Comparison of ENCODE assay signal across 8 cellular contexts in the genomic region with DNA sequence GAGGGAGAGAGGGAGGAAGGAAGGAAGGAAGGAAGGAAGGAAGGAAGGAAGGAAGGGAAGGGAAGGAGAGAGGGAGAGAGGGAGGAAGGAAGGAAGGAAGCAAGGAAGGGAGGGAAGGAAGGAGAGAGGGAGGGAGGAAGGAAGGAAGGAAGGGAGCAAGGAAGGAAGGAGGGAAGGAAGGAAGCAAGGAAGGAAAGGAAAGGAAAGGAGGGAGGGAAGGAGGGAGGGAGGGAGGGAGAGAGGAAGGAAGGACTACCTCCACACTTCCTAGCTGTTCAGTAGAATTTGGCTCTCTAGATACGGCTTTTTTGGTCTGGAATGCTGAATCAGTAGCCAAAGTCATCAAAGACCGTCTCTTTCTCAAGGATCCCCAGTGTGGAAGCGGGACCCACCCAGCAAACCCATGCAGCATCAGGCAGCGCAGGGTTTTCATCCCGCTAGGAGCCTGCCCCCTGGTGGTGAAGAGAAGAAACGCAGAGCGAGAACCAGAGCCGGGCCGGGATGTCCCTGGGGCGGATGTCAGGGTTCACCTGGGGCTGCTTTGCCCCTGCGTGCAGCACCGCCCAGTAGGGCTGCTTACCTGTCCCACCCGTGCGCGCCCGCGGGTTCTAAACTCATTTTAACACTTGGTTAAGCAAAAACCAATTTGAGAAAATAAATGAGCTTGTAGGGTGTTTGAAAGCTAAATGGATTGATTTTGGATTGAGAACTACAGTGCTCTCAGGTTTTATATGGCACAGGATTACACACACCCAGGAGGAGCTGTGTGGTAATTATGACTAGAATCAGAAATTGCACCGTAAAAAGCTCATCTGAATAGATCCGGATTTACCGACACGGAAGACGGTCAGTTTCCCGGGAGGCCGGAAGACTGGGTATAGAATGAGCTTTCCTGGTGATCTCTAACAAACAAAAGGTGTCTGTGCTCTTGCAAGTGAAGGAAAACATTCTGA. TPM values are rescaled to one million over a fixed set of nuclear protein-coding genes. Genes with fewer than 3 reads are reported as not detected.
DNase-seq lines count a peak whose midpoint lies in the region; ATAC-seq lines count a peak whose summit lies in the region.

No MANE protein-coding gene starts in this region.

- no peak for ATAC-seq in HG02571 (IDR thresholded peaks at IDR 0.05; ENCODE audit: unreplicated experiment)

- intact Hi-C loops in cardiac septum (cut with DNase I): loop anchor here (5.0 to 10.0 kb wide), 3 partner anchors 408 to 1050 kb away; no protein-coding TSS in a partner anchor

- DNase-seq in SIG-M5 treated with dmso at 0.1 percent for 504 hours (lab: John Stamatoyannopoulos, UW; ENCODE audit: unreplicated experiment): peak; percentile 32
- no peak for DNase-seq in SIG-M5 (lab: John Stamatoyannopoulos, UW)
- DNase-seq in HT-29 (ENCODE audit: low spot score): peak; percentile 80
- DNase-seq in SHP77 (lab: John Stamatoyannopoulos, UW): peak; percentile 54 to 62
- peak; percentile 43 to 73 (median 64) for DNase-seq in activated naive CD4-positive, alpha-beta T cell (lab: John Stamatoyannopoulos, UW)
- DNase-seq in cardiac septum (ENCODE audit: low spot score): peak; percentile 79
- peak; percentile 10 for DNase-seq in putamen (ENCODE audit: low spot score)

RNA-seq across cellular contexts. Expression of a gene that starts 48.1 kb away (rescaled TPM):
- 1.5 and 2.1 TPM in 2 replicates for total RNA-seq in HT-29 (2014; rRNA removed; shearing (Covaris generic))
- total RNA-seq in cardiac septum: 1.7 TPM
